ENCODE assay signal across 10 cellular contexts in the genomic region with DNA sequence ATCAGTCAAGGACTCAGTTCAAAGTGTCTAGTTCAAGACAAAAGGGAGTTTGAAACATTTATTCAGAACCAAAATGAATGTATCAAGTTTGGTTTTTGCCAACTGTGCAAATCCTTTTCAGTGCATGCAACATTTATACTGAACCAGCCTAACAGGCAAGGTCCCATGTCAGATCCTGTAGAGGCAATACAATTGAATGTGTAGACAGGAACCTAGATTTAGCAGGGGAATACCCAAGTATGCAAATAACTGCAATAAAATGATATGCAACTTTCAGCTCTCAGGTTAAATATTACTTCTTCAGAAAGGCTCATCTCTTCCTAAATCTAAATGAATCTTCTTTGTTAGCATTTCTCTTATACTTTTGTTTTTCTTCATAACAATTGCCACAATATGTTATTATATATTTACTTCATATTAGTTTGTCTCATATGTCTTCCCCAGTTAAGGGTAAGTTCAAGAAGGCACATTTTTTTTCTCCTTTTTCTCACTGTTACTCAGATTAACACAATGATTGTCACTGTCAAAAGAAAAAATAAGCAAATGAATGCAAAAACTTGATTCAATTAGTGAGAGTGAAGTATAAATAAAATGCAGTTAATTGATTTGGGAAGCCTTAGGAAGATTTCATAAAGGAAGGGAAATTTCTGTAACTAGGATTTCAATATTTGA.
A peak's percentile ranks its signal among the peaks of the same experiment; 100 is the strongest.
DNase-seq lines count a peak whose midpoint lies in the region; ATAC-seq and TF ChIP-seq lines count a peak whose summit lies in the region.
"Had no signal": no experiment of that assay in that cellular context is flagged by ENCODE, and none has a peak within 500 bp of the region (broad histone marks: within the 10 kb centered on the region; RNA-seq: fewer than 3 reads in every experiment).

No MANE protein-coding gene starts in this region.

- no peak overlapping the region for H3K14ac ChIP-seq in mesenchymal stem cell (ENCODE audit: low read length in 2 of 2)

- in situ Hi-C loops in GM13977 (cut with MboI; ENCODE audit: low pct_unique_long_range_greater_than_20kb, low sequenced_read_pairs, unreplicated experiment) = no loop called here

- no peak for TF ChIP-seq CTCF in GM13977 (IDR thresholded peaks at IDR 0.05; ENCODE audit: extremely low read depth, insufficient read depth, missing control alignments)
- no peak for TF ChIP-seq CTCF in OCI-LY7 (conservative IDR thresholded peaks at IDR 0.05; ENCODE audit: low read length)

- H3K27ac ChIP-seq in OCI-LY7 (ENCODE audit: low read depth, low read length, poor library complexity, severe bottlenecking) = peak overlapping the region; percentile 65
- H3K27ac ChIP-seq in mesenchymal stem cell (ENCODE audit: low read length, poor library complexity, severe bottlenecking) = no peak overlapping the region

- no peak overlapping the region for H2BK15ac ChIP-seq in mesenchymal stem cell (ENCODE audit: low read depth, poor library complexity, severe bottlenecking)

- no peaks in the 10 kb centered on the region for H4K20me1 ChIP-seq in OCI-LY7 (ENCODE audit: insufficient read depth, low read length)

- peak overlapping the region; percentile 72 for H2AFZ ChIP-seq in OCI-LY7 (ENCODE audit: low read length)
- no peak overlapping the region for H2AFZ ChIP-seq in mesenchymal stem cell (ENCODE audit: low read depth, low read length)

- H4K91ac ChIP-seq in mesenchymal stem cell (ENCODE audit: low read length) = no peak overlapping the region

- no peak overlapping the region for H3K9ac ChIP-seq in mesenchymal stem cell (ENCODE audit: low read length)

- H3K27me3 ChIP-seq in mesenchymal stem cell (ENCODE audit: control insufficient read depth in 1 of 2, insufficient read depth in 1 of 2, low read length in 2 of 2) = no peaks in the 10 kb centered on the region

- no peak overlapping the region for H2BK120ac ChIP-seq in mesenchymal stem cell (ENCODE audit: low read depth, low read length)

- no TSS peak for BruUV-seq in OCI-LY7 (replicated peaks; lab: Mats Ljungman, UMichigan)

- H3K4me3 ChIP-seq in OCI-LY7 (ENCODE audit: low read depth, low read length, poor library complexity, severe bottlenecking) = peak overlapping the region; percentile 22
- H3K4me3 ChIP-seq in mesenchymal stem cell (ENCODE audit: insufficient read depth in 1 of 2, low read depth in 1 of 2, low read length in 2 of 2) = no peak overlapping the region

- H3K23ac ChIP-seq in mesenchymal stem cell (ENCODE audit: low read length in 2 of 2) = no peak overlapping the region

- DNase-seq in GM13977 (ENCODE audit: low spot score) (peak; percentile 38), OCI-LY7 (ENCODE audit: low spot score) (peak; percentile 64), cerebellar cortex (ENCODE audit: low spot score) (no peak), midbrain (lab: John Stamatoyannopoulos, UW) (no peak), mesenchymal stem cell (no peak)
- DNase-seq in stimulated activated CD8-positive, alpha-beta memory T cell treated with anti-CD3 and anti-CD28 coated beads, Interleukin-4, amount 100 ng/mL, for 48 hours = no peak
- DNase-seq: CD8-positive, alpha-beta T cell had no signal

- CTCF ChIA-PET in OCI-LY7 (lab: Charles Lee; ENCODE audit: unreplicated experiment) = no interaction called here

- intact Hi-C loops in OCI-LY7 (cut with micrococcal nuclease; ENCODE audit: unreplicated experiment) = loop anchor here (2.0 kb wide), 1 partner anchor 19 kb away; no protein-coding TSS in a partner anchor

- H4K8ac ChIP-seq in mesenchymal stem cell (ENCODE audit: low read length) = no peak overlapping the region

- no peak overlapping the region for H2BK12ac ChIP-seq in mesenchymal stem cell (ENCODE audit: low read length in 2 of 2)

- no peak overlapping the region for H2BK5ac ChIP-seq in mesenchymal stem cell (ENCODE audit: low read depth, low read length, poor library complexity, severe bottlenecking)

- H3K79me2 ChIP-seq in OCI-LY7 (ENCODE audit: insufficient read depth, low read depth, low read length) = no peaks in the 10 kb centered on the region

- H3K9me3 ChIP-seq in OCI-LY7 (ENCODE audit: low read length) (peaks cover 6% of the 10 kb centered on the region; the same call in 1 of the 2 replicates), mesenchymal stem cell (ENCODE audit: control insufficient read depth, low read length) (no peaks in the 10 kb centered on the region)

- H3K4me2 ChIP-seq in OCI-LY7 (ENCODE audit: low read length) = peak overlapping the region; percentile 65
- no peak overlapping the region for H3K4me2 ChIP-seq in mesenchymal stem cell (ENCODE audit: low read length, poor library complexity, severe bottlenecking)

- no peak overlapping the region for H2AK5ac ChIP-seq in mesenchymal stem cell (ENCODE audit: low read length, severe bottlenecking)

- H3K36me3 ChIP-seq in OCI-LY7 (ENCODE audit: insufficient read depth, low read length) (no peaks in the 10 kb centered on the region), mesenchymal stem cell (ENCODE audit: control insufficient read depth in 1 of 2, insufficient read depth in 2 of 2, low read depth in 1 of 2, low read length in 2 of 2) (no peaks in the 10 kb centered on the region)

- no peaks in the 10 kb centered on the region for H3K79me1 ChIP-seq in mesenchymal stem cell (replicated peaks; ENCODE audit: low read length, poor library complexity, severe bottlenecking)

- no peak overlapping the region for H3K18ac ChIP-seq in mesenchymal stem cell (ENCODE audit: low read depth in 1 of 2, low read length in 2 of 2)

- no peak overlapping the region for H3K4ac ChIP-seq in mesenchymal stem cell (ENCODE audit: low read depth in 1 of 2, low read length in 2 of 2)

- H3K4me1 ChIP-seq in OCI-LY7 (ENCODE audit: insufficient read depth, low read length, poor library complexity, severe bottlenecking) (peaks cover 41% of the 10 kb centered on the region), mesenchymal stem cell (ENCODE audit: control insufficient read depth, insufficient read depth, low read depth, low read length) (peaks cover 1% of the 10 kb centered on the region)

- no peaks in the 10 kb centered on the region for H3K9me2 ChIP-seq in OCI-LY7 (ENCODE audit: insufficient read depth, low read length)

- ATAC-seq in GM19463 (IDR thresholded peaks at IDR 0.05; ENCODE audit: unreplicated experiment) (peak; percentile 73), HG02981 (IDR thresholded peaks at IDR 0.05; ENCODE audit: unreplicated experiment) (peak; percentile 98)
- ATAC-seq: CD8-positive, alpha-beta T cell; left lobe of liver had no signal

- POLR2A ChIA-PET in OCI-LY7 (lab: Charles Lee) = interaction anchor here (1.0 to 2.2 kb wide), 3 partner anchors 13 to 32 kb away, joined by 3 to 8 read pairs (median 8); no protein-coding TSS in a partner anchor

Comparison
In these comparisons a context has a peak if more than half of its experiments do, and no peak if none do; other contexts are left out.
1. DNase-seq: peak in GM13977 (single experiment) and OCI-LY7 (single experiment); none in cerebellar cortex (single experiment), stimulated activated CD8-positive, alpha-beta memory T cell treated with anti-CD3 and anti-CD28 coated beads, Interleukin-4, amount 100 ng/mL, for 48 hours (single experiment), midbrain (single experiment) and mesenchymal stem cell (single experiment).